ENCODE assay signal across 21 cellular contexts in genomic region chr5:43699910-43700309, GRCh38.
DNase-seq lines count a peak whose midpoint lies in the region; ATAC-seq, FAIRE-seq and TF ChIP-seq lines count a peak whose summit lies in the region.
"Had no signal": no experiment of that assay in that cellular context is flagged by ENCODE, and none has a peak within 500 bp of the region (broad histone marks: within the 10 kb centered on the region; RNA-seq: fewer than 3 reads in every experiment).

No MANE protein-coding gene starts in this region.

- H3K4me3 Mint-ChIP-seq in HFFc6: no peak overlapping the region
- H3K4me3 Mint-ChIP-seq: GM23338 had no signal

- peaks cover 75% of the 10 kb centered on the region for H3K4me1 ChIP-seq in left ventricle myocardium inferior
- peaks cover 7 to 20% (median 9%) of the 10 kb centered on the region in 3 donors for H3K4me1 ChIP-seq in pancreas
- H3K4me1 ChIP-seq: BLaER1 treated with 17β-estradiol and CSF1 and Interleukin-3, amounts not matched to agents 10 nM and 100 nM had no signal

- no peak overlapping the region for H3K27ac Mint-ChIP-seq in HFFc6
- H3K27ac Mint-ChIP-seq: GM23338 had no signal

- peak in 3 of 4 donors; percentile 18 to 69 (median 54) for ATAC-seq in pancreas
- no peak for ATAC-seq in GM19035 (IDR thresholded peaks at IDR 0.05; ENCODE audit: unreplicated experiment)
- ATAC-seq: GM23338, HCT116 had no signal

- H3K36me3 Mint-ChIP-seq in HFFc6 (ENCODE audit: low read depth): peaks cover 21% of the 10 kb centered on the region

- no peak for FAIRE-seq in pancreas (lab: Jason Lieb, UNC)

- H3K36me3 ChIP-seq in left ventricle myocardium inferior (peaks cover 43% of the 10 kb centered on the region), pancreas (no peaks in the 10 kb centered on the region)

- intact Hi-C loops in left ventricle myocardium inferior (cut with micrococcal nuclease) (no loop called here), pancreas (cut with DNase I) (no loop called here)

- H3K9me3 Mint-ChIP-seq in HFFc6: no peaks in the 10 kb centered on the region

- peaks cover 5% of the 10 kb centered on the region for H3K9me3 ChIP-seq in left ventricle myocardium inferior (replicated peaks)
- H3K9me3 ChIP-seq in pancreas: no peaks in the 10 kb centered on the region

- H3K4me1 Mint-ChIP-seq in HFFc6 (ENCODE audit: low read depth): peaks cover 5% of the 10 kb centered on the region; the same call in 1 of the 2 replicates
- H3K4me1 Mint-ChIP-seq: GM23338 had no signal

- TF ChIP-seq CTCF in LNCaP clone FGC (IDR thresholded peaks at IDR 0.05; ENCODE audit: control insufficient read depth, extremely low read depth, insufficient read depth): no peak
- no peak for TF ChIP-seq CTCF in left ventricle myocardium inferior (IDR thresholded peaks at IDR 0.05; ENCODE audit: borderline replicate concordance)
- TF ChIP-seq CTCF in pancreas (IDR thresholded peaks at IDR 0.05): no peak
- TF ChIP-seq CTCF in HFFc6 (IDR thresholded peaks at IDR 0.05): no peak

- H3K27me3 ChIP-seq in left ventricle myocardium inferior (ENCODE audit: low read depth) (no peaks in the 10 kb centered on the region), pancreas (no peaks in the 10 kb centered on the region)
- H3K27me3 ChIP-seq: BLaER1 treated with 17β-estradiol and CSF1 and Interleukin-3, amounts not matched to agents 10 nM and 100 nM; SJCRH30 had no signal

- DNase-seq in LNCaP clone FGC (ENCODE audit: low read depth): peak; percentile 4
- DNase-seq in cerebellum (ENCODE audit: low spot score): peak; percentile 37
- no peak for DNase-seq in left ventricle myocardium inferior
- DNase-seq in pancreas: no peak
- DNase-seq in SHP77 treated with DMSO at 0.1 percent for 48 hours (lab: John Stamatoyannopoulos, UW): no peak
- DNase-seq in NCI-H1092 treated with DMSO at 0.1 percent for 48 hours (lab: John Stamatoyannopoulos, UW): no peak
- no peak for DNase-seq in HFFc6
- DNase-seq: DMS79 treated with DMSO at 0.1 percent for 48 hours, KG1, MV-4-11, NCI-H1417, NCI-H187, NCI-H2107, NCI-H524, NCI-H82, OCI-M1, SJCRH30 had no signal

- H3K27me3 Mint-ChIP-seq in HFFc6 (ENCODE audit: insufficient read depth): no peaks in the 10 kb centered on the region

- H3K27ac ChIP-seq in left ventricle myocardium inferior (replicated peaks) (peak overlapping the region; percentile 53), pancreas (no peak overlapping the region)
- H3K27ac ChIP-seq: BLaER1 treated with 17β-estradiol and CSF1 and Interleukin-3, amounts not matched to agents 10 nM and 100 nM; SJCRH30 had no signal

- 28 to 32% methylated on average over 1 of the region's 1 CpG for WGBS in pancreas, 2 donors

- H3K4me3 ChIP-seq in LNCaP clone FGC (ENCODE audit: low read depth, low read length) (no peak overlapping the region), left ventricle myocardium inferior (no peak overlapping the region), pancreas (no peak overlapping the region)
- H3K4me3 ChIP-seq: BLaER1 treated with 17β-estradiol and CSF1 and Interleukin-3, amounts not matched to agents 10 nM and 100 nM; GM23338; SJCRH30 had no signal

Comparison
In these comparisons a context has a peak if more than half of its experiments do, and no peak if none do; other contexts are left out.
1. DNase-seq: peak in LNCaP clone FGC (single experiment) and cerebellum (single experiment); none in left ventricle myocardium inferior (single experiment), pancreas (0 of 6), SHP77 treated with DMSO at 0.1 percent for 48 hours (single experiment), NCI-H1092 treated with DMSO at 0.1 percent for 48 hours (single experiment) and HFFc6 (single experiment).